ENCODE assay signal across 8 cellular contexts in genomic region chr17:17119533-17119932, GRCh38.
DNase-seq lines count a peak whose midpoint lies in the region; ATAC-seq and TF ChIP-seq lines count a peak whose summit lies in the region.

No MANE protein-coding gene starts in this region.

- no peak overlapping the region for H4K91ac ChIP-seq in neuronal stem cell (ENCODE audit: low read depth, low read length, poor library complexity)

- H3K27ac Mint-ChIP-seq in WTC11, result peak overlapping the region; percentile 89
- H3K27ac Mint-ChIP-seq in central memory CD8-positive, alpha-beta T cell (ENCODE audit: low read depth), result peak overlapping the region; percentile 82
- H3K27ac Mint-ChIP-seq in endothelial cell (ENCODE audit: unreplicated experiment), result no peak overlapping the region

- H3K36me3 ChIP-seq in neuronal stem cell (replicated peaks in 1 of 2; ENCODE audit: control insufficient read depth in 2 of 2, insufficient read depth in 2 of 2, low read length in 2 of 2) (no peaks in the 10 kb centered on the region), upper lobe of right lung (no peaks in the 10 kb centered on the region), brain microvascular endothelial cell (replicated peaks) (no peaks in the 10 kb centered on the region)

- in situ Hi-C loops in brain microvascular endothelial cell (cut with HindIII; ENCODE audit: low pct_ligation_motif_present, low sequenced_read_pairs), result no loop called here

- H3K4me1 Mint-ChIP-seq in WTC11 (peaks cover 9% of the 10 kb centered on the region; the same call in 1 of the 2 replicates), endothelial cell (ENCODE audit: unreplicated experiment) (peaks cover 42% of the 10 kb centered on the region)
- peaks cover 81% of the 10 kb centered on the region for H3K4me1 Mint-ChIP-seq in central memory CD8-positive, alpha-beta T cell

- no peak overlapping the region for H3K4ac ChIP-seq in neuronal stem cell (ENCODE audit: low read length)

- no peak overlapping the region for H4K8ac ChIP-seq in neuronal stem cell (ENCODE audit: low read depth, low read length)

- H3K4me3 ChIP-seq in neuronal stem cell (ENCODE audit: low read length in 2 of 2) (no peak overlapping the region), upper lobe of right lung (no peak overlapping the region), brain microvascular endothelial cell (ENCODE audit: low read depth, low read length) (no peak overlapping the region)

- no peak overlapping the region for H3K9ac ChIP-seq in neuronal stem cell (ENCODE audit: low read depth, low read length, poor library complexity)

- no peaks in the 10 kb centered on the region for H3K27me3 ChIP-seq in neuronal stem cell (ENCODE audit: control insufficient read depth in 3 of 3, insufficient read depth in 3 of 3, low read depth in 1 of 3, low read length in 3 of 3)
- no peaks in the 10 kb centered on the region for H3K27me3 ChIP-seq in upper lobe of right lung
- no peaks in the 10 kb centered on the region for H3K27me3 ChIP-seq in brain microvascular endothelial cell (replicated peaks)

- H3K9me3 ChIP-seq in neuronal stem cell (replicated peaks in 1 of 2; ENCODE audit: control insufficient read depth in 2 of 2, insufficient read depth in 1 of 2, low read depth in 1 of 2, low read length in 2 of 2) (no peaks in the 10 kb centered on the region), upper lobe of right lung (no peaks in the 10 kb centered on the region)

- no peak overlapping the region for H2BK15ac ChIP-seq in neuronal stem cell (ENCODE audit: low read length)

- TF ChIP-seq CTCF in GM10266 (IDR thresholded peaks at IDR 0.05; ENCODE audit: control insufficient read depth, insufficient read depth, low read depth, missing control alignments), result no peak
- TF ChIP-seq CTCF in WTC11 (IDR thresholded peaks at IDR 0.05), result no peak
- TF ChIP-seq CTCF in upper lobe of right lung (IDR thresholded peaks at IDR 0.05), result no peak
- no peak for TF ChIP-seq CTCF in endothelial cell (IDR thresholded peaks at IDR 0.05; ENCODE audit: unreplicated experiment)
- no peak for TF ChIP-seq CTCF in brain microvascular endothelial cell (IDR thresholded peaks at IDR 0.05; ENCODE audit: low read depth, low read length, missing control alignments)

- no peak overlapping the region for H2AK5ac ChIP-seq in neuronal stem cell (ENCODE audit: low read depth, low read length)

- no peak overlapping the region for H3K27ac ChIP-seq in neuronal stem cell (replicated peaks; ENCODE audit: low read length)
- H3K27ac ChIP-seq in upper lobe of right lung, result peak overlapping the region; percentile 38
- H3K27ac ChIP-seq in brain microvascular endothelial cell, result no peak overlapping the region

- H2AFZ ChIP-seq in neuronal stem cell (ENCODE audit: low read length), result no peak overlapping the region

- peaks cover 0 to 12% of the 10 kb centered on the region in 2 donors for H3K4me1 ChIP-seq in neuronal stem cell (ENCODE audit: control insufficient read depth in 2 of 2, insufficient read depth in 1 of 2, low read depth in 1 of 2, low read length in 2 of 2)
- H3K4me1 ChIP-seq in upper lobe of right lung, result peaks cover 64% of the 10 kb centered on the region

- DNase-seq in GM10266 (ENCODE audit: extremely low spot score), result peak; percentile 32
- no peak for DNase-seq in WTC11 (ENCODE audit: low spot score)
- DNase-seq in central memory CD8-positive, alpha-beta T cell (ENCODE audit: low spot score in 2 of 2), result peak; percentile 24 to 42
- no peak for DNase-seq in neuronal stem cell (ENCODE audit: low spot score)
- DNase-seq in upper lobe of right lung, result no peak
- no peak for DNase-seq in endothelial cell (ENCODE audit: low spot score)
- DNase-seq in NCI-H1105 (lab: John Stamatoyannopoulos, UW), result no peak
- no peak for DNase-seq in brain microvascular endothelial cell

- H2BK12ac ChIP-seq in neuronal stem cell (ENCODE audit: low read length), result no peak overlapping the region

- CTCF ChIA-PET in WTC11 (lab: Charles Lee), result interaction anchor here (1.7 to 4.5 kb wide), 2 partner anchors 22 to 27 kb away, joined by 9 to 34 read pairs; no protein-coding TSS in a partner anchor

- ATAC-seq in WTC11, result no peak
- peak; percentile 94 for ATAC-seq in central memory CD8-positive, alpha-beta T cell (replicated peaks; ENCODE audit: extremely low read depth, poor library complexity, severe bottlenecking)
- ATAC-seq in upper lobe of right lung, result peak; percentile 52

- H3K14ac ChIP-seq in neuronal stem cell (ENCODE audit: low read length), result no peak overlapping the region

- no peak overlapping the region for H2BK120ac ChIP-seq in neuronal stem cell (ENCODE audit: low read depth, low read length)

- H3K27me3 Mint-ChIP-seq in WTC11 (ENCODE audit: low read depth) (no peaks in the 10 kb centered on the region), endothelial cell (ENCODE audit: unreplicated experiment) (peaks cover 20% of the 10 kb centered on the region)
- H3K27me3 Mint-ChIP-seq in central memory CD8-positive, alpha-beta T cell, result no peaks in the 10 kb centered on the region

- H3K9me3 Mint-ChIP-seq in WTC11 (no peaks in the 10 kb centered on the region), endothelial cell (ENCODE audit: unreplicated experiment) (no peaks in the 10 kb centered on the region)
- no peaks in the 10 kb centered on the region for H3K9me3 Mint-ChIP-seq in central memory CD8-positive, alpha-beta T cell

- peaks cover 14% of the 10 kb centered on the region for H3K79me1 ChIP-seq in neuronal stem cell (ENCODE audit: low read depth, low read length)

- H3K36me3 Mint-ChIP-seq in WTC11 (no peaks in the 10 kb centered on the region), endothelial cell (ENCODE audit: low read depth, unreplicated experiment) (peaks cover 3% of the 10 kb centered on the region)
- H3K36me3 Mint-ChIP-seq in central memory CD8-positive, alpha-beta T cell (ENCODE audit: insufficient read depth), result peaks cover 6% of the 10 kb centered on the region

- H3K18ac ChIP-seq in neuronal stem cell (ENCODE audit: low read length), result no peak overlapping the region

- no peak overlapping the region for H3K23ac ChIP-seq in neuronal stem cell (ENCODE audit: low read depth, low read length, poor library complexity)

- peak overlapping the region; percentile 69 for H2BK5ac ChIP-seq in neuronal stem cell (ENCODE audit: low read length)

- intact Hi-C loops in upper lobe of right lung (cut with DNase I), result loop anchor here (10.0 kb wide), 1 partner anchor 115 kb away; no protein-coding TSS in a partner anchor

- H3K4me2 ChIP-seq in neuronal stem cell (ENCODE audit: insufficient read depth, low read length, poor library complexity, severe bottlenecking), result no peak overlapping the region

- H3K4me3 Mint-ChIP-seq in WTC11, result no peak overlapping the region
- H3K4me3 Mint-ChIP-seq in central memory CD8-positive, alpha-beta T cell, result peak overlapping the region; percentile 58
- no peak overlapping the region for H3K4me3 Mint-ChIP-seq in endothelial cell (ENCODE audit: unreplicated experiment)

- POLR2A ChIA-PET in WTC11 (lab: Charles Lee), result no interaction called here

- WGBS in neuronal stem cell (ENCODE audit: extremely low coverage in 2 of 2, insufficient read length in 2 of 2, insufficient replicate concordance in 1 of 2), 2 donors, result no CpG with 5 or more reads among the region's 5 CpGs

TF ChIP-seq in WTC11, 78 proteins besides CTCF, POLR2A, EP300 and RAD21:
- TF ChIP-seq GABPB1 (CRISPR knock-in tag; IDR thresholded peaks at IDR 0.05) (no peak), ELF4 (CRISPR knock-in tag; IDR thresholded peaks at IDR 0.05; ENCODE audit: low read depth) (no peak), RORB (CRISPR knock-in tag; IDR thresholded peaks at IDR 0.05) (no peak), GRHL2 (CRISPR knock-in tag; IDR thresholded peaks at IDR 0.05; ENCODE audit: insufficient replicate concordance, severe bottlenecking) (no peak), RELA (CRISPR knock-in tag; IDR thresholded peaks at IDR 0.05; ENCODE audit: borderline replicate concordance) (no peak), TEAD4 (CRISPR knock-in tag; IDR thresholded peaks at IDR 0.05) (no peak), SP1 (CRISPR knock-in tag; conservative IDR thresholded peaks at IDR 0.05) (no peak), ESRRA (CRISPR knock-in tag; IDR thresholded peaks at IDR 0.05; ENCODE audit: borderline replicate concordance) (no peak)

Comparison
In these comparisons a context has a peak if more than half of its experiments do, and no peak if none do; other contexts are left out.
1. DNase-seq: peak in GM10266 (single experiment) and central memory CD8-positive, alpha-beta T cell (2 of 2); none in WTC11 (single experiment), neuronal stem cell (single experiment), upper lobe of right lung (single experiment), endothelial cell (single experiment), NCI-H1105 (single experiment) and brain microvascular endothelial cell (single experiment).